In genomic region chr10:131726460-131726861, GRCh38 we compare ENCODE assay signal across 11 cellular contexts.
A peak's percentile ranks its signal among the peaks of the same experiment; 100 is the strongest.
DNase-seq lines count a peak whose midpoint lies in the region; ATAC-seq and TF ChIP-seq lines count a peak whose summit lies in the region.
"Had no signal": no experiment of that assay in that cellular context is flagged by ENCODE, and none has a peak within 500 bp of the region (broad histone marks: within the 10 kb centered on the region; RNA-seq: fewer than 3 reads in every experiment).

No MANE protein-coding gene starts in this region.

- H3K4me3 Mint-ChIP-seq in activated CD4-positive, alpha-beta T cell treated with anti-CD3 and anti-CD28 coated beads for 36 hours, result no peak overlapping the region
- H3K4me3 Mint-ChIP-seq: activated CD4-positive, alpha-beta T cell treated with anti-CD3 and anti-CD28 coated beads, Interleukin-2, amount 10 ng/mL, durations not matched to agents 7 days and 5 days had no signal

- intact Hi-C loops in activated CD4-positive, alpha-beta T cell treated with anti-CD3 and anti-CD28 coated beads for 36 hours (cut with DNase I, micrococcal nuclease), result no loop called here
- intact Hi-C loops in lower lobe of right lung (cut with DNase I), result no loop called here

- no peak for TF ChIP-seq CTCF in lower lobe of right lung (IDR thresholded peaks at IDR 0.05)
- TF ChIP-seq CTCF in tibial nerve (IDR thresholded peaks at IDR 0.05), result no peak
- no peak for TF ChIP-seq CTCF in GM13977 (IDR thresholded peaks at IDR 0.05; ENCODE audit: extremely low read depth, insufficient read depth, missing control alignments)

- H3K36me3 Mint-ChIP-seq in activated CD4-positive, alpha-beta T cell treated with anti-CD3 and anti-CD28 coated beads for 36 hours (ENCODE audit: low read depth), result no peaks in the 10 kb centered on the region

- CTCF ChIA-PET in activated CD4-positive, alpha-beta T cell treated with anti-CD3 and anti-CD28 coated beads for 36 hours (lab: Charles Lee), result no interaction called here

- no peak for TF ChIP-seq POLR2A in tibial nerve (IDR thresholded peaks at IDR 0.05)

- H3K27me3 ChIP-seq in lower lobe of right lung (ENCODE audit: low read depth), result peaks cover 12% of the 10 kb centered on the region
- H3K27me3 ChIP-seq in tibial nerve, result no peaks in the 10 kb centered on the region

- no peaks in the 10 kb centered on the region for H3K4me1 Mint-ChIP-seq in activated CD4-positive, alpha-beta T cell treated with anti-CD3 and anti-CD28 coated beads for 36 hours
- H3K4me1 Mint-ChIP-seq: activated CD4-positive, alpha-beta T cell treated with anti-CD3 and anti-CD28 coated beads, Interleukin-2, amount 10 ng/mL, durations not matched to agents 7 days and 5 days had no signal

- DNase-seq in activated CD4-positive, alpha-beta T cell treated with anti-CD3 and anti-CD28 coated beads for 36 hours, result peak; percentile 30
- no peak for DNase-seq in activated CD4-positive, alpha-beta T cell treated with anti-CD3 and anti-CD28 coated beads for 1 hour
- peak; percentile 49 for DNase-seq in astrocyte of the hippocampus (ENCODE audit: low read depth, low spot score)
- DNase-seq in lower lobe of right lung, result peak; percentile 64
- peak; percentile 38 to 61 for DNase-seq in tibial nerve (ENCODE audit: low spot score in 2 of 2)
- DNase-seq in GM13977 (ENCODE audit: low spot score), result no peak
- DNase-seq in epidermal melanocyte (ENCODE audit: insufficient read length, low spot score), result no peak
- DNase-seq: activated CD4-positive, alpha-beta T cell treated with anti-CD3 and anti-CD28 coated beads, Interleukin-2, amount 10 ng/mL, durations not matched to agents 7 days and 5 days had no signal

- H3K4me1 ChIP-seq in lower lobe of right lung, result peaks cover 12% of the 10 kb centered on the region
- H3K4me1 ChIP-seq in tibial nerve, result peaks cover 0 to 17% (median 4%) of the 10 kb centered on the region in 4 donors

- peak in 1 of 2 donors; percentile 49 for TF ChIP-seq EP300 in tibial nerve (IDR thresholded peaks at IDR 0.05)

- ATAC-seq in activated CD4-positive, alpha-beta T cell treated with anti-CD3 and anti-CD28 coated beads for 36 hours, result no peak
- ATAC-seq in lower lobe of right lung (peak; percentile 42 to 60), HG02763 (IDR thresholded peaks at IDR 0.05; ENCODE audit: unreplicated experiment) (no peak)
- ATAC-seq: GM12878, Panc1 had no signal

- H3K4me3 ChIP-seq in lower lobe of right lung (peak overlapping the region; percentile 14), tibial nerve (peak overlapping the region in 1 of 4 donors; percentile 14)
- H3K4me3 ChIP-seq: GM12878 had no signal

- no peak overlapping the region for H3K27ac Mint-ChIP-seq in activated CD4-positive, alpha-beta T cell treated with anti-CD3 and anti-CD28 coated beads for 36 hours
- H3K27ac Mint-ChIP-seq: activated CD4-positive, alpha-beta T cell treated with anti-CD3 and anti-CD28 coated beads, Interleukin-2, amount 10 ng/mL, durations not matched to agents 7 days and 5 days had no signal

- no peaks in the 10 kb centered on the region for H3K9me3 Mint-ChIP-seq in activated CD4-positive, alpha-beta T cell treated with anti-CD3 and anti-CD28 coated beads for 36 hours (ENCODE audit: low read depth)
- H3K9me3 Mint-ChIP-seq: activated CD4-positive, alpha-beta T cell treated with anti-CD3 and anti-CD28 coated beads, Interleukin-2, amount 10 ng/mL, durations not matched to agents 7 days and 5 days had no signal

- 2 to 7% methylated on average over 19 to 20 of the region's 20 CpGs for WGBS in tibial nerve, 2 donors

- POLR2A ChIA-PET in activated CD4-positive, alpha-beta T cell treated with anti-CD3 and anti-CD28 coated beads for 36 hours (lab: Charles Lee), result interaction anchor here (0.7 kb wide), 1 partner anchor 12 kb away, joined by 3 read pairs; no protein-coding TSS in a partner anchor

- in situ Hi-C loops in GM13977 (cut with MboI; ENCODE audit: low pct_unique_long_range_greater_than_20kb, low sequenced_read_pairs, unreplicated experiment), result no loop called here

- H3K9me3 ChIP-seq in lower lobe of right lung (no peaks in the 10 kb centered on the region), tibial nerve (peaks cover 0 to 3% (median 0%) of the 10 kb centered on the region in 4 donors)

- peaks cover 14% of the 10 kb centered on the region for H3K27me3 Mint-ChIP-seq in activated CD4-positive, alpha-beta T cell treated with anti-CD3 and anti-CD28 coated beads for 36 hours
- H3K27me3 Mint-ChIP-seq: activated CD4-positive, alpha-beta T cell treated with anti-CD3 and anti-CD28 coated beads, Interleukin-2, amount 10 ng/mL, durations not matched to agents 7 days and 5 days had no signal

- H3K27ac ChIP-seq in lower lobe of right lung (no peak overlapping the region), tibial nerve (no peak overlapping the region)

- H3K36me3 ChIP-seq in lower lobe of right lung, result no peaks in the 10 kb centered on the region
- no peaks in the 10 kb centered on the region for H3K36me3 ChIP-seq in tibial nerve

Comparison
In these comparisons a context has a peak if more than half of its experiments do, and no peak if none do; other contexts are left out.
1. DNase-seq: peak in activated CD4-positive, alpha-beta T cell treated with anti-CD3 and anti-CD28 coated beads for 36 hours (single experiment), astrocyte of the hippocampus (single experiment), lower lobe of right lung (single experiment) and tibial nerve (2 of 2); none in activated CD4-positive, alpha-beta T cell treated with anti-CD3 and anti-CD28 coated beads for 1 hour (single experiment), GM13977 (single experiment) and epidermal melanocyte (single experiment).
2. ATAC-seq: peak in lower lobe of right lung (2 of 2); none in activated CD4-positive, alpha-beta T cell treated with anti-CD3 and anti-CD28 coated beads for 36 hours (single experiment) and HG02763 (single experiment).